Comparison of ENCODE assay signal across 22 cellular contexts in genomic region chr10:92886334-92886961, GRCh38. TPM values are rescaled to one million over a fixed set of nuclear protein-coding genes. Genes with fewer than 3 reads are reported as not detected.
DNase-seq lines count a peak whose midpoint lies in the region; ATAC-seq and TF ChIP-seq lines count a peak whose summit lies in the region.
"Had no signal": no experiment of that assay in that cellular context is flagged by ENCODE, and none has a peak within 500 bp of the region (broad histone marks: within the 10 kb centered on the region; RNA-seq: fewer than 3 reads in every experiment).

No MANE protein-coding gene starts in this region.

- H3K9ac ChIP-seq in mesendoderm (ENCODE audit: low read length) = no peak overlapping the region

- H3K4me1 ChIP-seq in mesendoderm (ENCODE audit: control insufficient read depth, low read depth, low read length) = no peaks in the 10 kb centered on the region
- H3K4me1 ChIP-seq: SJCRH30 had no signal

- no peak overlapping the region for H3K27ac Mint-ChIP-seq in activated naive CD4-positive, alpha-beta T cell treated with anti-CD3 and anti-CD28 coated beads, Interleukin-2, amount 50 U/mL, for 72 hours
- H3K27ac Mint-ChIP-seq: CD4-positive, alpha-beta T cell; stimulated activated memory B cell treated with anti-CD40 and anti-IgM and Interleukin-4, amounts not matched to agents 10 μg/mL and 1 μg/mL and 100 μg/mL, for 72 hours had no signal

- H3K4ac ChIP-seq in mesendoderm (ENCODE audit: low read depth, low read length) = no peak overlapping the region

- H2AK5ac ChIP-seq in mesendoderm (ENCODE audit: low read length) = no peak overlapping the region

- H3K27me3 ChIP-seq in mesendoderm (ENCODE audit: insufficient read depth, low read length, poor library complexity) = no peaks in the 10 kb centered on the region
- H3K27me3 ChIP-seq: SJCRH30, thyroid gland had no signal

- no peaks in the 10 kb centered on the region for H3K79me1 ChIP-seq in mesendoderm (ENCODE audit: low read length)

- H4K5ac ChIP-seq in mesendoderm (ENCODE audit: low read length) = no peak overlapping the region

- no peaks in the 10 kb centered on the region for H3K79me2 ChIP-seq in mesendoderm (ENCODE audit: control insufficient read depth, insufficient read depth, low read length)

- H3K56ac ChIP-seq in mesendoderm (ENCODE audit: low read length) = no peak overlapping the region

- no peak overlapping the region for H2BK120ac ChIP-seq in mesendoderm (ENCODE audit: low read depth, low read length)

- H3K36me3 Mint-ChIP-seq in activated naive CD4-positive, alpha-beta T cell treated with anti-CD3 and anti-CD28 coated beads, Interleukin-2, amount 50 U/mL, for 72 hours = no peaks in the 10 kb centered on the region
- H3K36me3 Mint-ChIP-seq: stimulated activated memory B cell treated with anti-CD40 and anti-IgM and Interleukin-4, amounts not matched to agents 10 μg/mL and 1 μg/mL and 100 μg/mL, for 72 hours had no signal

- H3K4me3 ChIP-seq in epithelial cell of proximal tubule (ENCODE audit: low read depth, low read length) = no peak overlapping the region
- no peak overlapping the region for H3K4me3 ChIP-seq in mesendoderm (ENCODE audit: low read length)
- H3K4me3 ChIP-seq: SJCRH30, thyroid gland had no signal

- H2BK5ac ChIP-seq in mesendoderm (ENCODE audit: low read length) = no peak overlapping the region

- ATAC-seq in HG03457 (IDR thresholded peaks at IDR 0.05; ENCODE audit: unreplicated experiment) (no peak), left ventricle myocardium superior (no peak)
- no peak for ATAC-seq in activated naive CD4-positive, alpha-beta T cell treated with anti-CD3 and anti-CD28 coated beads, Interleukin-2, amount 50 U/mL, for 72 hours
- ATAC-seq: left cardiac atrium; stimulated activated memory B cell treated with anti-CD40 and anti-IgM and Interleukin-4, amounts not matched to agents 10 μg/mL and 1 μg/mL and 100 μg/mL, for 72 hours had no signal

- no peak for TF ChIP-seq CTCF in epithelial cell of proximal tubule (conservative IDR thresholded peaks at IDR 0.05; ENCODE audit: low read depth, low read length)

- intact Hi-C loops in left ventricle myocardium superior (cut with micrococcal nuclease) = loop anchor here (10.0 kb wide), 1 partner anchor 372 kb away; no protein-coding TSS in a partner anchor

- no peak overlapping the region for H3K27ac ChIP-seq in mesendoderm (ENCODE audit: low read depth, low read length)
- H3K27ac ChIP-seq: epithelial cell of prostate, SJCRH30, thyroid gland had no signal

- H3K18ac ChIP-seq in mesendoderm (ENCODE audit: low read length) = no peak overlapping the region

- DNase-seq in ELR (ENCODE audit: low read depth) = peak; percentile 29
- DNase-seq in NCI-H69 (lab: John Stamatoyannopoulos, UW) = peak; percentile 29
- peak; percentile 57 for DNase-seq in epithelial cell of proximal tubule (ENCODE audit: low read depth)
- peak; percentile 41 for DNase-seq in mesendoderm
- no peak for DNase-seq in activated gamma-delta T cell treated with Interleukin-2 at 50 U/mL for 16 hours
- DNase-seq in left ventricle myocardium superior = no peak
- no peak for DNase-seq in activated naive CD4-positive, alpha-beta T cell treated with anti-CD3 and anti-CD28 coated beads, Interleukin-2, amount 50 U/mL, for 72 hours (ENCODE audit: low spot score in 2 of 2)
- DNase-seq: activated CD4-positive, alpha-beta T cell treated with anti-CD3 and anti-CD28 coated beads, Interleukin-2, amount 50 U/mL, for 48 hours; activated gamma-delta T cell; amniotic stem cell; CD4-positive, alpha-beta T cell; DMS79 treated with DMSO at 0.1 percent for 48 hours; H7; left cardiac atrium; NCI-H526; SJCRH30; stimulated activated CD4-positive, alpha-beta T cell treated with anti-CD3 and anti-CD28 coated beads, Interleukin-1b, Interleukin-23, amount 100 ng/mL, for 48 hours; thyroid gland had no signal

- WGBS in mesendoderm (ENCODE audit: extremely low coverage, insufficient coverage, low lambda C conversion rate) = no CpG with 5 or more reads among the region's 1 CpG

- no peak overlapping the region for H2BK15ac ChIP-seq in mesendoderm (replicated peaks; ENCODE audit: low read depth)

- no peak overlapping the region for H3K4me2 ChIP-seq in mesendoderm (ENCODE audit: low read length)

- no peak overlapping the region for H4K8ac ChIP-seq in mesendoderm (ENCODE audit: low read depth, low read length)

- no peak overlapping the region for H3K23ac ChIP-seq in mesendoderm (ENCODE audit: low read length)

- H3K9me3 Mint-ChIP-seq in activated naive CD4-positive, alpha-beta T cell treated with anti-CD3 and anti-CD28 coated beads, Interleukin-2, amount 50 U/mL, for 72 hours = no peaks in the 10 kb centered on the region
- H3K9me3 Mint-ChIP-seq: CD4-positive, alpha-beta T cell; central memory CD8-positive, alpha-beta T cell; stimulated activated memory B cell treated with anti-CD40 and anti-IgM and Interleukin-4, amounts not matched to agents 10 μg/mL and 1 μg/mL and 100 μg/mL, for 72 hours had no signal

- no peaks in the 10 kb centered on the region for H3K36me3 ChIP-seq in mesendoderm (ENCODE audit: control insufficient read depth, insufficient read depth, low read length)
- H3K36me3 ChIP-seq: SJCRH30, thyroid gland had no signal

RNA-seq across cellular contexts. Expression of gene EXOC6, which starts 38.1 kb away (rescaled TPM):
- total RNA-seq in epithelial cell of proximal tubule = 12.1 and 12.5 TPM in 2 replicates
- 5.3 TPM for polyA plus RNA-seq in mesendoderm (2013, experiment 1 of 2)
- 5.2 TPM for polyA plus RNA-seq in mesendoderm (2013, experiment 2 of 2)
- total RNA-seq in left ventricle myocardium superior = 9.2 TPM
- 10 to 100 TPM; 12.1 to 17.6 TPM for total RNA-seq in activated naive CD4-positive, alpha-beta T cell treated with anti-CD3 and anti-CD28 coated beads, Interleukin-2, amount 50 U/mL, for 72 hours

Comparison
In these comparisons a context has a peak if more than half of its experiments do, and no peak if none do; other contexts are left out.
1. DNase-seq: peak in ELR (single experiment), NCI-H69 (single experiment), epithelial cell of proximal tubule (single experiment) and mesendoderm (single experiment); none in activated gamma-delta T cell treated with Interleukin-2 at 50 U/mL for 16 hours (single experiment), left ventricle myocardium superior (single experiment) and activated naive CD4-positive, alpha-beta T cell treated with anti-CD3 and anti-CD28 coated beads, Interleukin-2, amount 50 U/mL, for 72 hours (0 of 2).